Comparison of ENCODE assay signal across 10 cellular contexts in genomic region chr4:3355266-3355748, GRCh38.
DNase-seq lines count a peak whose midpoint lies in the region; ATAC-seq, FAIRE-seq and TF ChIP-seq lines count a peak whose summit lies in the region.
"Had no signal": no experiment of that assay in that cellular context is flagged by ENCODE, and none has a peak within 500 bp of the region (broad histone marks: within the 10 kb centered on the region; RNA-seq: fewer than 3 reads in every experiment).

No MANE protein-coding gene starts in this region.

- ATAC-seq in GM18505 (IDR thresholded peaks at IDR 0.05; ENCODE audit: unreplicated experiment) (peak; percentile 81), HG03280 (IDR thresholded peaks at IDR 0.05; ENCODE audit: unreplicated experiment) (peak; percentile 62), HepG2 (no peak), left cardiac atrium (no peak)

- H3K27me3 Mint-ChIP-seq in activated naive CD8-positive, alpha-beta T cell treated with anti-CD3 and anti-CD28 coated beads for 36 hours: no peaks in the 10 kb centered on the region

- H3K27ac ChIP-seq in HepG2 (ENCODE audit: extremely low read length, insufficient read depth, low read length) (peak overlapping the region; percentile 92), osteoblast (ENCODE audit: low read depth, low read length) (no peak overlapping the region)

- peaks cover 3% of the 10 kb centered on the region for H3K4me1 Mint-ChIP-seq in activated naive CD8-positive, alpha-beta T cell treated with anti-CD3 and anti-CD28 coated beads for 36 hours

- TF ChIP-seq CTCF in GM20000 (IDR thresholded peaks at IDR 0.05; ENCODE audit: extremely low read depth, missing control alignments): no peak
- TF ChIP-seq CTCF in HepG2 (CRISPR knock-in tag; IDR thresholded peaks at IDR 0.05): no peak
- no peak for TF ChIP-seq CTCF in osteoblast (IDR thresholded peaks at IDR 0.05; ENCODE audit: extremely low read depth, low read depth, low read length)

- TF ChIP-seq POLR2A in GM18505 (IDR thresholded peaks at IDR 0.05; ENCODE audit: borderline replicate concordance, extremely low read depth, insufficient read depth, insufficient read length) (no peak), HepG2 (IDR thresholded peaks at IDR 0.05; ENCODE audit: insufficient read depth in 1 of 2, low read depth in 2 of 2, low read length in 2 of 2) (no peak)

- H3K4me3 Mint-ChIP-seq in activated naive CD8-positive, alpha-beta T cell treated with anti-CD3 and anti-CD28 coated beads for 36 hours: no peak overlapping the region
- H3K4me3 Mint-ChIP-seq: immature natural killer cell had no signal

- H3K27me3 ChIP-seq in HepG2 (ENCODE audit: control insufficient read depth in 1 of 2, insufficient read depth in 2 of 2, low read length in 2 of 2) (no peaks in the 10 kb centered on the region), osteoblast (ENCODE audit: insufficient read depth, low read length) (no peaks in the 10 kb centered on the region)

- TF ChIP-seq RAD21 in HepG2 (CRISPR knock-in tag; IDR thresholded peaks at IDR 0.05): no peak

- no peaks in the 10 kb centered on the region for H4K20me1 ChIP-seq in HepG2 (ENCODE audit: insufficient read depth, low read length)
- peaks cover 2% of the 10 kb centered on the region for H4K20me1 ChIP-seq in osteoblast (ENCODE audit: insufficient read depth, low read length)

- H3K36me3 ChIP-seq in HepG2 (replicated peaks in 1 of 2; ENCODE audit: control insufficient read depth in 1 of 2, insufficient read depth in 2 of 2, low read length in 2 of 2) (no peaks in the 10 kb centered on the region), osteoblast (ENCODE audit: insufficient read depth, low read length) (no peaks in the 10 kb centered on the region)

- POLR2A ChIA-PET in HepG2 (lab: Yijun Ruan, JAX): interaction anchor here (2.4 to 3.6 kb wide), 3 partner anchors 30 to 87 kb away, joined by 11 to 25 read pairs (median 22); partner anchors contain the start of gene HGFAC

- in situ Hi-C loops in HepG2 (cut with HindIII; ENCODE audit: extremely low pct_ligation_motif_present, low pct_unique_long_range_greater_than_20kb): no loop called here

- peaks cover 2% of the 10 kb centered on the region for H3K9me3 Mint-ChIP-seq in activated naive CD8-positive, alpha-beta T cell treated with anti-CD3 and anti-CD28 coated beads for 36 hours

- no TSS peak for BruUV-seq in HepG2 (replicated peaks; lab: Mats Ljungman, UMichigan)

- H3K4me1 ChIP-seq in HepG2 (ENCODE audit: insufficient read depth, low read length) (peaks cover 56% of the 10 kb centered on the region), osteoblast (ENCODE audit: insufficient read depth, low read length) (no peaks in the 10 kb centered on the region)

- WGBS in HepG2 (ENCODE audit: low lambda C conversion rate): 50% methylated on average over 8 of the region's 8 CpGs

- H3K4me2 ChIP-seq in HepG2 (ENCODE audit: low read depth, low read length) (peak overlapping the region; percentile 82), osteoblast (ENCODE audit: insufficient read depth, low read length) (no peak overlapping the region)

- peak; percentile 70 for DNase-seq in GM20000 (ENCODE audit: low spot score)
- DNase-seq in HepG2 (ENCODE audit: low spot score): no peak
- DNase-seq in activated naive CD8-positive, alpha-beta T cell treated with anti-CD3 and anti-CD28 coated beads for 36 hours: no peak
- DNase-seq in left cardiac atrium: no peak
- no peak for DNase-seq in iPS-NIHi7 (ENCODE audit: extremely low spot score)
- DNase-seq in osteoblast (ENCODE audit: insufficient read length, low spot score, missing footprints): no peak
- DNase-seq: activated CD4-positive, CD25-positive, alpha-beta regulatory T cell; immature natural killer cell had no signal

- H3K9me3 ChIP-seq in HepG2 (ENCODE audit: low read length) (peaks cover 20% of the 10 kb centered on the region), osteoblast (ENCODE audit: low read depth, low read length) (no peaks in the 10 kb centered on the region)

- intact Hi-C loops in HepG2 (cut with micrococcal nuclease; ENCODE audit: unreplicated experiment) (loop anchor here (2.0 kb wide), 1 partner anchor 87 kb away; no protein-coding TSS in a partner anchor), left cardiac atrium (cut with DNase I) (no loop called here)

- H2AFZ ChIP-seq in HepG2 (ENCODE audit: low read length) (no peak overlapping the region), osteoblast (ENCODE audit: low read length) (no peak overlapping the region)

- peak; percentile 15 for FAIRE-seq in HepG2 (lab: Jason Lieb, UNC)

- no peak overlapping the region for H3K27ac Mint-ChIP-seq in activated naive CD8-positive, alpha-beta T cell treated with anti-CD3 and anti-CD28 coated beads for 36 hours
- H3K27ac Mint-ChIP-seq: immature natural killer cell had no signal

- TF ChIP-seq EP300 in HepG2 (IDR thresholded peaks at IDR 0.05; ENCODE audit: low read depth in 2 of 2, low read length in 2 of 2): no peak
- no peak for TF ChIP-seq EP300 in HepG2 (CRISPR knock-in tag; IDR thresholded peaks at IDR 0.05; ENCODE audit: borderline replicate concordance)

- peak overlapping the region in 1 of 3 experiments; percentile 49; a peak in 1 of 6 replicates for H3K4me3 ChIP-seq in HepG2 (replicated peaks in 1 of 3; ENCODE audit: insufficient read depth in 1 of 3, low read depth in 2 of 3, low read length in 3 of 3)
- no peak overlapping the region for H3K4me3 ChIP-seq in osteoblast (ENCODE audit: insufficient read depth, low read length)

- H3K79me2 ChIP-seq in HepG2 (ENCODE audit: insufficient read depth, low read length): peaks cover 13% of the 10 kb centered on the region
- peaks cover 9% of the 10 kb centered on the region for H3K79me2 ChIP-seq in osteoblast (ENCODE audit: insufficient read depth, low read length)

- peaks cover 2% of the 10 kb centered on the region for H3K36me3 Mint-ChIP-seq in activated naive CD8-positive, alpha-beta T cell treated with anti-CD3 and anti-CD28 coated beads for 36 hours
- H3K36me3 Mint-ChIP-seq: immature natural killer cell had no signal

- CTCF ChIA-PET in HepG2 (lab: Yijun Ruan, JAX; ENCODE audit: low intra/inter-chr PET ratio, low total read pairs): no interaction called here

- H3K9ac ChIP-seq in HepG2 (ENCODE audit: insufficient read depth, low read depth, low read length): no peak overlapping the region; the same call in 1 of the 2 replicates

TF ChIP-seq in HepG2, 621 proteins besides CTCF, POLR2A, EP300 and RAD21:
- TF ChIP-seq SMAD3 (CRISPR knock-in tag; IDR thresholded peaks at IDR 0.05): no peak
- TF ChIP-seq ZNF460 (CRISPR knock-in tag; IDR thresholded peaks at IDR 0.05; ENCODE audit: borderline replicate concordance): peak; percentile 87
- TF ChIP-seq, protein P1, sequence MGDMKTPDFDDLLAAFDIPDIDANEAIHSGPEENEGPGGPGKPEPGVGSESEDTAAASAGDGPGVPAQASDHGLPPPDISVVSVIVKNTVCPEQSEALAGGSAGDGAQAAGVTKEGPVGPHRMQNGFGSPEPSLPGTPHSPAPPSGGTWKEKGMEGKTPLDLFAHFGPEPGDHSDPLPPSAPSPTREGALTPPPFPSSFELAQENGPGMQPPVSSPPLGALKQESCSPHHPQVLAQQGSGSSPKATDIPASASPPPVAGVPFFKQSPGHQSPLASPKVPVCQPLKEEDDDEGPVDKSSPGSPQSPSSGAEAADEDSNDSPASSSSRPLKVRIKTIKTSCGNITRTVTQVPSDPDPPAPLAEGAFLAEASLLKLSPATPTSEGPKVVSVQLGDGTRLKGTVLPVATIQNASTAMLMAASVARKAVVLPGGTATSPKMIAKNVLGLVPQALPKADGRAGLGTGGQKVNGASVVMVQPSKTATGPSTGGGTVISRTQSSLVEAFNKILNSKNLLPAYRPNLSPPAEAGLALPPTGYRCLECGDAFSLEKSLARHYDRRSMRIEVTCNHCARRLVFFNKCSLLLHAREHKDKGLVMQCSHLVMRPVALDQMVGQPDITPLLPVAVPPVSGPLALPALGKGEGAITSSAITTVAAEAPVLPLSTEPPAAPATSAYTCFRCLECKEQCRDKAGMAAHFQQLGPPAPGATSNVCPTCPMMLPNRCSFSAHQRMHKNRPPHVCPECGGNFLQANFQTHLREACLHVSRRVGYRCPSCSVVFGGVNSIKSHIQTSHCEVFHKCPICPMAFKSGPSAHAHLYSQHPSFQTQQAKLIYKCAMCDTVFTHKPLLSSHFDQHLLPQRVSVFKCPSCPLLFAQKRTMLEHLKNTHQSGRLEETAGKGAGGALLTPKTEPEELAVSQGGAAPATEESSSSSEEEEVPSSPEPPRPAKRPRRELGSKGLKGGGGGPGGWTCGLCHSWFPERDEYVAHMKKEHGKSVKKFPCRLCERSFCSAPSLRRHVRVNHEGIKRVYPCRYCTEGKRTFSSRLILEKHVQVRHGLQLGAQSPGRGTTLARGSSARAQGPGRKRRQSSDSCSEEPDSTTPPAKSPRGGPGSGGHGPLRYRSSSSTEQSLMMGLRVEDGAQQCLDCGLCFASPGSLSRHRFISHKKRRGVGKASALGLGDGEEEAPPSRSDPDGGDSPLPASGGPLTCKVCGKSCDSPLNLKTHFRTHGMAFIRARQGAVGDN (CRISPR knock-in tag; IDR thresholded peaks at IDR 0.05): peak; percentile 33; the same call in 1 of the 2 replicates
- TF ChIP-seq RARA (CRISPR knock-in tag; IDR thresholded peaks at IDR 0.05): 0 out of 2 replicates have a peak, but pooled peaks have one; percentile 18
- TF ChIP-seq ZNF558 (CRISPR knock-in tag; IDR thresholded peaks at IDR 0.05; ENCODE audit: borderline replicate concordance): 0 out of 2 replicates have a peak, but pooled peaks have one; percentile 24
- 0 out of 2 replicates have a peak, but pooled peaks have one; percentile 14 for TF ChIP-seq SALL1 (CRISPR knock-in tag; IDR thresholded peaks at IDR 0.05)
- no peak for TF ChIP-seq ZNF143 (CRISPR knock-in tag; IDR thresholded peaks at IDR 0.05)
- peak; percentile 41 for TF ChIP-seq TEAD3 (CRISPR knock-in tag; optimal IDR thresholded peaks at IDR 0.05; ENCODE audit: borderline replicate concordance)
- TF ChIP-seq PHF21A (CRISPR knock-in tag; IDR thresholded peaks at IDR 0.05): 0 out of 2 replicates have a peak, but pooled peaks have one; percentile 34

Comparison
In these comparisons a context has a peak if more than half of its experiments do, and no peak if none do; other contexts are left out.
1. ATAC-seq: peak in GM18505 (single experiment) and HG03280 (single experiment); none in HepG2 (single experiment) and left cardiac atrium (0 of 2).